In the genomic region with DNA sequence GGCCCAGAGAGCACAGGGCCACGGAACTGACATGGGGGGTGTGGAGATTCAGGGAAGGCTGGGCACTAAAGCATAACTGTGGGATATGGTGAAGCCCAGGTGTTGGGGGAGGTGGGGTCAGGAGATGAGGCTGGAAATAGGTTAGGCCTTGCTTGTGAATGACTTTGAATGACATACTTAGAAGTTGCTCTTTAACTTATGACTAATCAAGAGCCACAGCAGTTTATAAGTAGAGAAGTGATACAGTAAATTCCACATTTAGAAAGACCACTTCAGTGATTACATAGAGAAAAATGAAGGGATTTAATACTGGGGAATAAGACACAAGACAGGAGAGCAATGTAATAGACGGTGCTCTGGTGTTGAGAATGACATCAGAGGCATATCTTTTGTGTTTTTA, we compare ENCODE assay signal across 25 cellular contexts.
DNase-seq lines count a peak whose midpoint lies in the region; ATAC-seq, FAIRE-seq and TF ChIP-seq lines count a peak whose summit lies in the region.
"Had no signal": no experiment of that assay in that cellular context is flagged by ENCODE, and none has a peak within 500 bp of the region (broad histone marks: within the 10 kb centered on the region; RNA-seq: fewer than 3 reads in every experiment).

No MANE protein-coding gene starts in this region.

- intact Hi-C loops in prostate gland (cut with DNase I) = no loop called here

- TF ChIP-seq RAD21 in A549 (conservative IDR thresholded peaks at IDR 0.05 in 1 of 2, IDR thresholded peaks at IDR 0.05 in 1 of 2) = 0 out of 5 replicates have a peak, but pooled peaks of 1 of the 2 experiments have one; percentile 13

- POLR2A ChIA-PET in A549 (lab: Yijun Ruan, JAX) = no interaction called here

- peak overlapping the region; percentile 63 for H3K9ac ChIP-seq in OCI-LY3 (ENCODE audit: low read length)

- FAIRE-seq in A549 (lab: Jason Lieb, UNC) = peak; percentile 92
- FAIRE-seq: GM18507 had no signal

- H3K4me1 Mint-ChIP-seq in neural crest cell (peaks cover 20% of the 10 kb centered on the region), osteocyte (ENCODE audit: unreplicated experiment) (peaks cover 27% of the 10 kb centered on the region)

- peaks cover 2% of the 10 kb centered on the region for H3K36me3 ChIP-seq in OCI-LY3 (replicated peaks; ENCODE audit: low read depth, low read length)
- no peaks in the 10 kb centered on the region for H3K36me3 ChIP-seq in prostate gland
- H3K36me3 ChIP-seq: right atrium auricular region, SJSA1, thoracic aorta had no signal

- no peak for TF ChIP-seq EP300 in A549 (IDR thresholded peaks at IDR 0.05)

- 17% methylated on average over 2 of the region's 2 CpGs for WGBS in A549 (ENCODE audit: missing lambda C conversion rate)
- WGBS in prostate gland = 96% methylated on average over 2 of the region's 2 CpGs

- CTCF ChIA-PET in A549 (lab: Yijun Ruan, JAX) = interaction anchor here (0.6 to 0.7 kb wide), 2 partner anchors 13 to 48 kb away, joined by 3 to 8 read pairs; no protein-coding TSS in a partner anchor

- H3K4me3 Mint-ChIP-seq in neural crest cell (no peak overlapping the region), osteocyte (ENCODE audit: unreplicated experiment) (no peak overlapping the region)
- H3K4me3 Mint-ChIP-seq: brain; CD8-positive, alpha-beta T cell had no signal

- peaks cover 75% of the 10 kb centered on the region for H3K4me1 ChIP-seq in A549
- H3K4me1 ChIP-seq in OCI-LY3 (ENCODE audit: low read length) = peaks cover 60% of the 10 kb centered on the region
- no peaks in the 10 kb centered on the region for H3K4me1 ChIP-seq in prostate gland (replicated peaks)
- H3K4me1 ChIP-seq: right atrium auricular region, SJSA1 had no signal

- H3K27me3 ChIP-seq in OCI-LY3 (ENCODE audit: low read depth, low read length) (no peaks in the 10 kb centered on the region), prostate gland (replicated peaks; ENCODE audit: insufficient read depth) (no peaks in the 10 kb centered on the region)
- H3K27me3 ChIP-seq: foreskin keratinocyte, right atrium auricular region, SJSA1 had no signal

- H3K9me3 ChIP-seq in A549 (no peaks in the 10 kb centered on the region), OCI-LY3 (ENCODE audit: insufficient read depth, low read length) (no peaks in the 10 kb centered on the region), prostate gland (no peaks in the 10 kb centered on the region)
- H3K9me3 ChIP-seq: right atrium auricular region, SJSA1, thoracic aorta had no signal

- no peaks in the 10 kb centered on the region for H3K79me2 ChIP-seq in OCI-LY3 (ENCODE audit: low read length)

- H3K36me3 Mint-ChIP-seq in neural crest cell (ENCODE audit: low read depth) (no peaks in the 10 kb centered on the region), osteocyte (ENCODE audit: unreplicated experiment) (no peaks in the 10 kb centered on the region)
- H3K36me3 Mint-ChIP-seq: brain; CD8-positive, alpha-beta T cell had no signal

- H3K27me3 Mint-ChIP-seq in neural crest cell (ENCODE audit: low read depth) = no peaks in the 10 kb centered on the region
- no peaks in the 10 kb centered on the region for H3K27me3 Mint-ChIP-seq in osteocyte (ENCODE audit: unreplicated experiment)
- H3K27me3 Mint-ChIP-seq: brain had no signal

- peak overlapping the region; percentile 94 to 99 for H3K27ac ChIP-seq in A549
- peak overlapping the region; percentile 81 for H3K27ac ChIP-seq in OCI-LY3 (ENCODE audit: low read length)
- no peak overlapping the region for H3K27ac ChIP-seq in prostate gland
- H3K27ac ChIP-seq: 22Rv1, foreskin keratinocyte, right atrium auricular region, SJSA1, thoracic aorta had no signal

- DNase-seq in A549 (ENCODE audit: low read depth in 1 of 2, low spot score in 1 of 2) (peak; percentile 32 to 71), kidney glomerular epithelial cell (lab: John Stamatoyannopoulos, UW) (peak; percentile 68), neural crest cell (ENCODE audit: low read depth, low spot score) (no peak), prostate gland (ENCODE audit: low spot score) (no peak), osteocyte (ENCODE audit: extremely low spot score, unreplicated experiment) (no peak), iPS-NIHi11 (ENCODE audit: low spot score) (no peak)
- DNase-seq in activated CD4-positive, CD25-positive, alpha-beta regulatory T cell treated with anti-CD3 and anti-CD28 coated beads, Interleukin-2, amount 50 U/mL, for 72 hours = no peak
- DNase-seq: CD8-positive, alpha-beta T cell; DMS79; effector CD4-positive, alpha-beta T cell; foreskin keratinocyte; GOT3; hippocampal formation; Karpas-422; MV-4-11; NCI-H526; stimulated activated naive CD4-positive, alpha-beta T cell treated with Interleukin-2 at 50 U/mL for 16 hours had no signal

- TF ChIP-seq CTCF in A549 (IDR thresholded peaks at IDR 0.05) = no peak
- TF ChIP-seq CTCF in OCI-LY3 (IDR thresholded peaks at IDR 0.05; ENCODE audit: low read depth, low read length) = no peak
- TF ChIP-seq CTCF in neural crest cell (conservative IDR thresholded peaks at IDR 0.05) = no peak
- no peak for TF ChIP-seq CTCF in prostate gland (IDR thresholded peaks at IDR 0.05)
- TF ChIP-seq CTCF in osteocyte (IDR thresholded peaks at IDR 0.05) = no peak

- TF ChIP-seq POLR2A in A549 (IDR thresholded peaks at IDR 0.05; ENCODE audit: low read length) (no peak), prostate gland (IDR thresholded peaks at IDR 0.05) (no peak)

- H4K20me1 ChIP-seq in OCI-LY3 (ENCODE audit: insufficient read depth, low read length) = no peaks in the 10 kb centered on the region

- ATAC-seq in A549 = peak; percentile 80 to 85
- ATAC-seq: CD8-positive, alpha-beta T cell; foreskin keratinocyte had no signal

- H3K9me3 Mint-ChIP-seq in neural crest cell (no peaks in the 10 kb centered on the region), osteocyte (ENCODE audit: unreplicated experiment) (peaks cover 3% of the 10 kb centered on the region)
- H3K9me3 Mint-ChIP-seq: CD8-positive, alpha-beta T cell had no signal

- H3K4me3 ChIP-seq in A549 (peak overlapping the region; percentile 24; the same call in 2 of the 3 replicates), OCI-LY3 (ENCODE audit: low read length) (peak overlapping the region; percentile 41), prostate gland (no peak overlapping the region)
- H3K4me3 ChIP-seq: lung, right atrium auricular region, SJSA1, thoracic aorta had no signal

- H3K27ac Mint-ChIP-seq in neural crest cell (ENCODE audit: unreplicated experiment) (peak overlapping the region; percentile 85), osteocyte (ENCODE audit: unreplicated experiment) (no peak overlapping the region)
- H3K27ac Mint-ChIP-seq: CD8-positive, alpha-beta T cell had no signal

- peak overlapping the region; percentile 85 for H3K4me2 ChIP-seq in A549
- H3K4me2 ChIP-seq in OCI-LY3 (ENCODE audit: low read length) = peak overlapping the region; percentile 65

- peak overlapping the region; percentile 29; the same call in 1 of the 2 replicates for H2AFZ ChIP-seq in OCI-LY3 (ENCODE audit: low read depth, low read length)

TF ChIP-seq in A549, 52 proteins besides CTCF, POLR2A, EP300 and RAD21 (continues in another document):
- TF ChIP-seq CHD2 (IDR thresholded peaks at IDR 0.05; ENCODE audit: low read length, partially characterized antibody) = no peak
- TF ChIP-seq RNF2 (IDR thresholded peaks at IDR 0.05; ENCODE audit: borderline replicate concordance, low read depth) = no peak
- no peak for TF ChIP-seq MYC (IDR thresholded peaks at IDR 0.05; ENCODE audit: borderline replicate concordance, low read length)
- peak in 1 of 2 experiments; percentile 36; a peak in 1 of 4 replicates for TF ChIP-seq CEBPB (IDR thresholded peaks at IDR 0.05)
- TF ChIP-seq, protein P1, sequence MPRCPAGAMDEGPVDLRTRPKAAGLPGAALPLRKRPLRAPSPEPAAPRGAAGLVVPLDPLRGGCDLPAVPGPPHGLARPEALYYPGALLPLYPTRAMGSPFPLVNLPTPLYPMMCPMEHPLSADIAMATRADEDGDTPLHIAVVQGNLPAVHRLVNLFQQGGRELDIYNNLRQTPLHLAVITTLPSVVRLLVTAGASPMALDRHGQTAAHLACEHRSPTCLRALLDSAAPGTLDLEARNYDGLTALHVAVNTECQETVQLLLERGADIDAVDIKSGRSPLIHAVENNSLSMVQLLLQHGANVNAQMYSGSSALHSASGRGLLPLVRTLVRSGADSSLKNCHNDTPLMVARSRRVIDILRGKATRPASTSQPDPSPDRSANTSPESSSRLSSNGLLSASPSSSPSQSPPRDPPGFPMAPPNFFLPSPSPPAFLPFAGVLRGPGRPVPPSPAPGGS (IDR thresholded peaks at IDR 0.05) = no peak
- TF ChIP-seq JUN (IDR thresholded peaks at IDR 0.05) = peak; percentile 21 to 37; a peak in 2 of 5 replicates
- peak; percentile 70; the same call in 1 of the 2 replicates for TF ChIP-seq GATA3 (IDR thresholded peaks at IDR 0.05; ENCODE audit: borderline replicate concordance)
- TF ChIP-seq HOXB13 (CRISPR knock-in tag; IDR thresholded peaks at IDR 0.05; ENCODE audit: low read depth) = peak; percentile 65; the same call in 1 of the 2 replicates
- TF ChIP-seq, protein P2, sequence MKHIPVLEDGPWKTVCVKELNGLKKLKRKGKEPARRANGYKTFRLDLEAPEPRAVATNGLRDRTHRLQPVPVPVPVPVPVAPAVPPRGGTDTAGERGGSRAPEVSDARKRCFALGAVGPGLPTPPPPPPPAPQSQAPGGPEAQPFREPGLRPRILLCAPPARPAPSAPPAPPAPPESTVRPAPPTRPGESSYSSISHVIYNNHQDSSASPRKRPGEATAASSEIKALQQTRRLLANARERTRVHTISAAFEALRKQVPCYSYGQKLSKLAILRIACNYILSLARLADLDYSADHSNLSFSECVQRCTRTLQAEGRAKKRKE (CRISPR knock-in tag; IDR thresholded peaks at IDR 0.05; ENCODE audit: low read depth) = no peak
- no peak for TF ChIP-seq FOSL2 (IDR thresholded peaks at IDR 0.05)
- TF ChIP-seq FOSL2 (CRISPR knock-in tag; IDR thresholded peaks at IDR 0.05) = peak; percentile 47
- TF ChIP-seq HOXA7 (CRISPR knock-in tag; IDR thresholded peaks at IDR 0.05) = no peak
- TF ChIP-seq, protein P3, sequence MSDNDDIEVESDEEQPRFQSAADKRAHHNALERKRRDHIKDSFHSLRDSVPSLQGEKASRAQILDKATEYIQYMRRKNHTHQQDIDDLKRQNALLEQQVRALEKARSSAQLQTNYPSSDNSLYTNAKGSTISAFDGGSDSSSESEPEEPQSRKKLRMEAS (IDR thresholded peaks at IDR 0.05) = peak; percentile 73
- TF ChIP-seq NFE2L2 (conservative IDR thresholded peaks at IDR 0.05; ENCODE audit: low read length) = no peak
- no peak; the same call in 2 of the 3 replicates for TF ChIP-seq SMC3 (IDR thresholded peaks at IDR 0.05)

Comparison
In these comparisons a context has a peak if more than half of its experiments do, and no peak if none do; other contexts are left out.
1. DNase-seq: peak in A549 (2 of 2) and kidney glomerular epithelial cell (single experiment); none in neural crest cell (single experiment), prostate gland (single experiment), osteocyte (single experiment), activated CD4-positive, CD25-positive, alpha-beta regulatory T cell treated with anti-CD3 and anti-CD28 coated beads, Interleukin-2, amount 50 U/mL, for 72 hours (single experiment) and iPS-NIHi11 (single experiment).
2. H3K27ac ChIP-seq: peak in A549 (2 of 2) and OCI-LY3 (single experiment); none in prostate gland (0 of 2).
3. H3K4me3 ChIP-seq: peak in A549 (single experiment) and OCI-LY3 (single experiment); none in prostate gland (0 of 2).